In the genomic region with DNA sequence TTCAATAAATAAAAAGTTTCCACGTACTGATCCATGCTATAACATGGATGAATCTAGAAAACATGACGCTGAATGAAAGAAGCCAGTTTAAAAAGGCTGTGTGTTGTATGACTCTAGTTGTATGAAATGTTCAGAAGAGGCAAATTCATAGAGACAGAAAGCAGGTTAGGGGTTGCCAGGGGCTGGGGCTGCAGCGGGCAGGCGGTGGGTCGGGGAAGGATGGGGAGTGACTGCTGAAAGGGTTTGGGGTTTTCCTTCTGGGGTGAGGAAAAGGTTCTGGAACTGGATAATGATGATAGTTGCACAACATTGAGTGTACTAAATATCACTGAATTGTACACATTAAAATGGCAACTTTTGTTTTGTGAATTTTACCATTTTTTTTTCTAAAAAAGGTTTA, we compare ENCODE assay signal across 26 cellular contexts.
"Had no signal": no experiment of that assay in that cellular context is flagged by ENCODE, and none has a peak within 500 bp of the region (broad histone marks: within the 10 kb centered on the region; RNA-seq: fewer than 3 reads in every experiment).

No MANE protein-coding gene starts in this region.

- H3K4me3 Mint-ChIP-seq: effector memory CD8-positive, alpha-beta T cell; naive thymus-derived CD8-positive, alpha-beta T cell; nephron progenitor cell; stimulated activated effector memory CD8-positive, alpha-beta T cell treated with anti-CD3 and anti-CD28 coated beads, Interleukin-12 subunit alpha, Interleukin-12 subunit beta, amount 100 ng/mL, for 72 hours had no signal

- H3K27me3 Mint-ChIP-seq: effector memory CD8-positive, alpha-beta T cell; naive thymus-derived CD8-positive, alpha-beta T cell had no signal

- H3K27me3 ChIP-seq: gastroesophageal sphincter, heart left ventricle, hepatocyte, left lung, ovary, sigmoid colon, stomach, thyroid gland, vagina had no signal

- H3K4me1 ChIP-seq: gastroesophageal sphincter, left lung, psoas muscle, sigmoid colon, stomach, thyroid gland had no signal

- H3K36me3 ChIP-seq: ovary had no signal

- H3K4me3 ChIP-seq: gastroesophageal sphincter, heart left ventricle, hepatocyte, left lung, ovary, psoas muscle, sigmoid colon, stomach, thyroid gland, vagina had no signal

- H3K27ac Mint-ChIP-seq: nephron progenitor cell; stimulated activated effector memory CD8-positive, alpha-beta T cell treated with anti-CD3 and anti-CD28 coated beads, Interleukin-12 subunit alpha, Interleukin-12 subunit beta, amount 100 ng/mL, for 72 hours had no signal

- H3K9me3 ChIP-seq: gastroesophageal sphincter, heart left ventricle, left lung, ovary, psoas muscle, sigmoid colon, stomach, thyroid gland, vagina had no signal

- H3K4me1 Mint-ChIP-seq: nephron progenitor cell had no signal

- H3K9me3 Mint-ChIP-seq: effector memory CD8-positive, alpha-beta T cell; nephron progenitor cell; stimulated activated effector memory CD8-positive, alpha-beta T cell treated with anti-CD3 and anti-CD28 coated beads, Interleukin-12 subunit alpha, Interleukin-12 subunit beta, amount 100 ng/mL, for 72 hours had no signal

- DNase-seq: cortex of kidney; effector memory CD8-positive, alpha-beta T cell; foreskin fibroblast; heart left ventricle; kidney; left lung; mammary epithelial cell; mesendoderm; naive thymus-derived CD8-positive, alpha-beta T cell; nephron progenitor cell; nucleus accumbens; ovary; psoas muscle; right cardiac atrium; sigmoid colon; stimulated activated CD4-positive, alpha-beta T cell treated with anti-CD3 and anti-CD28 coated beads, Interleukin-2, amount 100 ng/mL, for 24 hours; stimulated activated CD4-positive, alpha-beta T cell treated with anti-CD3 and anti-CD28 coated beads, Interleukin-4, amount 100 ng/mL, for 24 hours; stimulated activated naive CD4-positive, alpha-beta T cell treated with Interleukin-2 at 50 U/mL for 16 hours; stomach; thyroid gland; trophoblast cell had no signal

- H3K27ac ChIP-seq: epithelial cell of prostate, gastroesophageal sphincter, heart left ventricle, hepatocyte, left lung, ovary, psoas muscle, sigmoid colon, stomach, thyroid gland, vagina had no signal
